16 cellular contexts compared by ENCODE assay signal in the genomic region with DNA sequence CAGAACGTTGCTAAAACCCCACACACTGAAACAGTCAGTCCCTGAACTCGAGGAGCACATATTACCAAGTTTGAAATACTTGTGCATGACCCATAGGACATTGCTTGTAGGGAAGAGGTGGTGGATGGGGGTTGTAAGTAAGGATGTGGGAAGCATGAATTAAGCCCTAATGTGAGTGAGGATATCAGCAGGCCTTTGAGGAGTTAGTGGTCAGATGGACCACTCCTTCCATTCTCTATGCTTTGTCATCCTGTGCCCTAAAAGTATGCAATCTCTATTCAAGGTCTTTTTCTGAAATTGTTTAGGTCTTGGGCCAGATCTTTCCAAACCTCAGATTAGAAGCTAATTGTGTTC.
"Had no signal": no experiment of that assay in that cellular context is flagged by ENCODE, and none has a peak within 500 bp of the region (broad histone marks: within the 10 kb centered on the region; RNA-seq: fewer than 3 reads in every experiment).

No MANE protein-coding gene starts in this region.

- H3K4me3 Mint-ChIP-seq: activated CD4-positive, alpha-beta memory T cell treated with anti-CD3 and anti-CD28 coated beads for 36 hours; stimulated activated effector memory CD8-positive, alpha-beta T cell treated with anti-CD3 and anti-CD28 coated beads, Interleukin-12 subunit alpha, Interleukin-12 subunit beta, amount 100 ng/mL, for 72 hours had no signal

- DNase-seq: activated CD4-positive, alpha-beta memory T cell treated with anti-CD3 and anti-CD28 coated beads for 36 hours; activated CD4-positive, CD25-positive, alpha-beta regulatory T cell treated with anti-CD3 and anti-CD28 coated beads, Interleukin-2, amount 50 U/mL, for 72 hours; activated CD8-positive, alpha-beta memory T cell treated with anti-CD3 and anti-CD28 coated beads, Interleukin-2, amount 50 U/mL, for 4 hours; activated naive CD4-positive, alpha-beta T cell; adrenal gland; caudate nucleus; colonic mucosa; effector CD4-positive, alpha-beta T cell; foreskin melanocyte; head of caudate nucleus; kidney; left ventricle myocardium inferior; posterior cingulate gyrus; upper lobe of left lung had no signal

- H3K4me1 ChIP-seq: adrenal gland, colonic mucosa, left ventricle myocardium inferior, right atrium auricular region, upper lobe of left lung had no signal

- H3K36me3 Mint-ChIP-seq: stimulated activated effector memory CD8-positive, alpha-beta T cell treated with anti-CD3 and anti-CD28 coated beads, Interleukin-12 subunit alpha, Interleukin-12 subunit beta, amount 100 ng/mL, for 72 hours had no signal

- H3K27me3 ChIP-seq: adrenal gland, colonic mucosa, right atrium auricular region, upper lobe of left lung had no signal

- H3K27me3 Mint-ChIP-seq: activated CD4-positive, alpha-beta memory T cell treated with anti-CD3 and anti-CD28 coated beads for 36 hours had no signal

- H3K36me3 ChIP-seq: adrenal gland, colonic mucosa, left ventricle myocardium inferior, right atrium auricular region, upper lobe of left lung had no signal

- H3K27ac Mint-ChIP-seq: activated CD4-positive, alpha-beta memory T cell treated with anti-CD3 and anti-CD28 coated beads for 36 hours; stimulated activated effector memory CD8-positive, alpha-beta T cell treated with anti-CD3 and anti-CD28 coated beads, Interleukin-12 subunit alpha, Interleukin-12 subunit beta, amount 100 ng/mL, for 72 hours had no signal

- H3K4me3 ChIP-seq: adrenal gland, colonic mucosa, left ventricle myocardium inferior, right atrium auricular region, upper lobe of left lung had no signal

- H3K27ac ChIP-seq: adrenal gland, colonic mucosa, left ventricle myocardium inferior, right atrium auricular region, upper lobe of left lung had no signal

- H3K9me3 ChIP-seq: adrenal gland, colonic mucosa, right atrium auricular region, upper lobe of left lung had no signal
